In genomic region chr5:82164109-82164956, GRCh38 we compare ENCODE assay signal across 11 cellular contexts.
A peak's percentile ranks its signal among the peaks of the same experiment; 100 is the strongest.
DNase-seq lines count a peak whose midpoint lies in the region; ATAC-seq and TF ChIP-seq lines count a peak whose summit lies in the region.
"Had no signal": no experiment of that assay in that cellular context is flagged by ENCODE, and none has a peak within 500 bp of the region (broad histone marks: within the 10 kb centered on the region; RNA-seq: fewer than 3 reads in every experiment).

No MANE protein-coding gene starts in this region.

- no peaks in the 10 kb centered on the region for H3K36me3 Mint-ChIP-seq in activated T-cell treated with anti-CD3 and anti-CD28 coated beads, Interleukin-2, amount 50 U/mL, for 72 hours (ENCODE audit: insufficient read depth in 2 of 2)

- WGBS in heart right ventricle, 2 donors = 66 to 76% methylated on average over 6 of the region's 6 CpGs

- H3K9me3 Mint-ChIP-seq in activated T-cell treated with anti-CD3 and anti-CD28 coated beads, Interleukin-2, amount 50 U/mL, for 72 hours = no peaks in the 10 kb centered on the region

- no peak for TF ChIP-seq POLR2A in uterus (IDR thresholded peaks at IDR 0.05)

- ATAC-seq in heart right ventricle (no peak), HG03159 (IDR thresholded peaks at IDR 0.05; ENCODE audit: unreplicated experiment) (no peak)
- ATAC-seq in activated T-cell treated with anti-CD3 and anti-CD28 coated beads, Interleukin-2, amount 50 U/mL, for 72 hours (replicated peaks in 1 of 2) = no peak
- ATAC-seq: HCT116 had no signal

- H3K4me1 Mint-ChIP-seq in activated T-cell treated with anti-CD3 and anti-CD28 coated beads, Interleukin-2, amount 50 U/mL, for 72 hours (ENCODE audit: low read depth) = peaks cover 20% of the 10 kb centered on the region

- H3K9me3 ChIP-seq in heart right ventricle (no peaks in the 10 kb centered on the region), uterus (no peaks in the 10 kb centered on the region)
- H3K9me3 ChIP-seq: colonic mucosa had no signal

- H3K36me3 ChIP-seq in heart right ventricle (no peaks in the 10 kb centered on the region), brain microvascular endothelial cell (replicated peaks) (no peaks in the 10 kb centered on the region), uterus (no peaks in the 10 kb centered on the region)
- H3K36me3 ChIP-seq: colonic mucosa had no signal

- no peaks in the 10 kb centered on the region for H3K27me3 ChIP-seq in heart right ventricle
- no peaks in the 10 kb centered on the region for H3K27me3 ChIP-seq in brain microvascular endothelial cell (replicated peaks)
- no peaks in the 10 kb centered on the region for H3K27me3 ChIP-seq in uterus
- H3K27me3 ChIP-seq: colonic mucosa had no signal

- H3K27ac ChIP-seq in heart right ventricle (peak overlapping the region in 7 of 10 donors; percentile 16 to 59 (median 38)), brain microvascular endothelial cell (peak overlapping the region; percentile 63), uterus (peak overlapping the region; percentile 69 to 72)
- H3K27ac ChIP-seq: colonic mucosa had no signal

- TF ChIP-seq CTCF in heart right ventricle (IDR thresholded peaks at IDR 0.05) (no peak), brain microvascular endothelial cell (IDR thresholded peaks at IDR 0.05; ENCODE audit: low read depth, low read length, missing control alignments) (no peak), uterus (IDR thresholded peaks at IDR 0.05) (no peak)

- in situ Hi-C loops in brain microvascular endothelial cell (cut with HindIII; ENCODE audit: low pct_ligation_motif_present, low sequenced_read_pairs) = no loop called here

- no peak overlapping the region for H3K27ac Mint-ChIP-seq in activated T-cell treated with anti-CD3 and anti-CD28 coated beads, Interleukin-2, amount 50 U/mL, for 72 hours

- intact Hi-C loops in heart right ventricle (cut with DNase I) = loop anchor here in 8 of 10 donors (2.0 to 10.0 kb wide), 9 partner anchors 190 to 740 kb away; partner anchors contain the start of genes ATG10 (in 2 of the 8) and SSBP2 (in 2 of the 8)
- intact Hi-C loops in cardiac septum (cut with DNase I) = loop anchor here (5.0 to 10.0 kb wide), 3 partner anchors 312 to 410 kb away; partner anchors contain the start of gene SSBP2
- intact Hi-C loops in uterus (cut with DNase I; ENCODE audit: low total_unique reads) = no loop called here

- no peak overlapping the region for H3K4me3 Mint-ChIP-seq in activated T-cell treated with anti-CD3 and anti-CD28 coated beads, Interleukin-2, amount 50 U/mL, for 72 hours

- H3K4me1 ChIP-seq in heart right ventricle (peaks cover 0 to 33% (median 12%) of the 10 kb centered on the region in 9 donors), uterus (peaks cover 0 to 20% of the 10 kb centered on the region in 2 donors)

- no peak for DNase-seq in heart right ventricle
- no peak for DNase-seq in cardiac septum (ENCODE audit: low spot score)
- DNase-seq in brain microvascular endothelial cell = peak; percentile 91
- peak; percentile 75 for DNase-seq in kidney glomerular epithelial cell (lab: John Stamatoyannopoulos, UW)
- DNase-seq in uterus = no peak
- no peak for DNase-seq in activated CD4-positive, alpha-beta T cell treated with anti-CD3 and anti-CD28 coated beads, Interleukin-2, amount 50 U/mL, for 4 hours
- DNase-seq in activated T-cell treated with anti-CD3 and anti-CD28 coated beads, Interleukin-2, amount 50 U/mL, for 72 hours = no peak
- DNase-seq: colonic mucosa; stimulated activated CD4-positive, alpha-beta T cell treated with anti-CD3 and anti-CD28 coated beads, Interleukin-4, amount 100 ng/mL, for 4 hours had no signal

- no peaks in the 10 kb centered on the region for H3K27me3 Mint-ChIP-seq in activated T-cell treated with anti-CD3 and anti-CD28 coated beads, Interleukin-2, amount 50 U/mL, for 72 hours (ENCODE audit: low read depth)

- H3K4me3 ChIP-seq in heart right ventricle (no peak overlapping the region), brain microvascular endothelial cell (ENCODE audit: low read depth, low read length) (no peak overlapping the region), uterus (no peak overlapping the region)
- H3K4me3 ChIP-seq: colonic mucosa had no signal

Comparison
In these comparisons a context has a peak if more than half of its experiments do, and no peak if none do; other contexts are left out.
1. DNase-seq: peak in brain microvascular endothelial cell (single experiment) and kidney glomerular epithelial cell (single experiment); none in heart right ventricle (0 of 2), cardiac septum (single experiment), uterus (0 of 2), activated CD4-positive, alpha-beta T cell treated with anti-CD3 and anti-CD28 coated beads, Interleukin-2, amount 50 U/mL, for 4 hours (0 of 2) and activated T-cell treated with anti-CD3 and anti-CD28 coated beads, Interleukin-2, amount 50 U/mL, for 72 hours (0 of 2).
2. Peak in every context shown above with its lines, with median percentiles within 50 percentile points of each other: H3K27ac ChIP-seq.